In the genomic region with DNA sequence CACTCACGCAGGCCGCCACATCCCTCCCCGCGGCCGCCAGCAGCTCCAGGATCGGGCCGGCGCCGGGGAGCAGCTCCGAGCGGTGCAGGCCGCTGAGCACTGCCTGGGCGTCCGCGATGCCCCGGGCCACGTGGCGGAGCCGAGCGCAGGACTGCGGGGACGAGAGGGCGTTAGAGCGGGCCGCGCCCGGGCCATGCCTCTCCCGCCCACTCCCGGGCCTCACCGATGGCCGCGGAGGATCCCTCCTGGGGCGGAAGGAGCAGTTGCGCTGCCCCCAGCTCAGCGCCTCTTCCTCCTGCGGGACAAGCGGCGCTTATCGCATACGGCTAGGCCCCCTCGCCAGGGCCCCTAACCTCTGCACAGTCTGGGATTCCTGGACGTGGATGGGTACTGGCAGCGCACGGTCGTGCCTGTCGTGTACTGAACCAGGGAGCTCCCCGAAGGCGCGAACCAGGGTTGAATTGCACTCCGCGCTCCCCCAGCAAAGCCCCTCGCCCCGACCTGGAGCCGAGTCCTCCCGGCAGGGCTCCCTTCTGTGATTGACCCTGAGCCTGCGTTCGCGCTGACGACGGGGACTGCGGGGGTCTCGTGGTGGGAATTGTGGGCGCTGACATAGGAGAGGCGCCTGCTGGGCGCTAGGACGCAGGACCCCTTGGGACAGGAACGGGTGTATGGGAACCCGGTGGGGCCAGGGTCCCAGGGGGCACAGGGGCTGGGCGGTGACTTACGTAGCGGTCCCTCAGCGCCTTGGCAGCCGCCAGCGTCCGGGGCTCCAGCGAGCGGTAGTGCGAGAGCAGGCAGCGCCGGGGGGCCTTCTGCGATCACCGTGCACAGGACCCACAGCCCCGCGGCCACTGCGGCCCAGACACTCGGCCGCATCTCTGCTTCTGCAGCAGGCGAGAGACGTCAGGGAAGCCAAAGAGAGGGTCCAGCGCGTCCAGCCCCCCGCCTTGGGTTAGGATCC, we compare ENCODE assay signal across 1 cellular context.
TF ChIP-seq lines count a peak whose summit lies in the region.

No MANE protein-coding gene starts in this region.

TF ChIP-seq in HepG2, 621 proteins besides CTCF, POLR2A, EP300 and RAD21:
- TF ChIP-seq, protein P1, sequence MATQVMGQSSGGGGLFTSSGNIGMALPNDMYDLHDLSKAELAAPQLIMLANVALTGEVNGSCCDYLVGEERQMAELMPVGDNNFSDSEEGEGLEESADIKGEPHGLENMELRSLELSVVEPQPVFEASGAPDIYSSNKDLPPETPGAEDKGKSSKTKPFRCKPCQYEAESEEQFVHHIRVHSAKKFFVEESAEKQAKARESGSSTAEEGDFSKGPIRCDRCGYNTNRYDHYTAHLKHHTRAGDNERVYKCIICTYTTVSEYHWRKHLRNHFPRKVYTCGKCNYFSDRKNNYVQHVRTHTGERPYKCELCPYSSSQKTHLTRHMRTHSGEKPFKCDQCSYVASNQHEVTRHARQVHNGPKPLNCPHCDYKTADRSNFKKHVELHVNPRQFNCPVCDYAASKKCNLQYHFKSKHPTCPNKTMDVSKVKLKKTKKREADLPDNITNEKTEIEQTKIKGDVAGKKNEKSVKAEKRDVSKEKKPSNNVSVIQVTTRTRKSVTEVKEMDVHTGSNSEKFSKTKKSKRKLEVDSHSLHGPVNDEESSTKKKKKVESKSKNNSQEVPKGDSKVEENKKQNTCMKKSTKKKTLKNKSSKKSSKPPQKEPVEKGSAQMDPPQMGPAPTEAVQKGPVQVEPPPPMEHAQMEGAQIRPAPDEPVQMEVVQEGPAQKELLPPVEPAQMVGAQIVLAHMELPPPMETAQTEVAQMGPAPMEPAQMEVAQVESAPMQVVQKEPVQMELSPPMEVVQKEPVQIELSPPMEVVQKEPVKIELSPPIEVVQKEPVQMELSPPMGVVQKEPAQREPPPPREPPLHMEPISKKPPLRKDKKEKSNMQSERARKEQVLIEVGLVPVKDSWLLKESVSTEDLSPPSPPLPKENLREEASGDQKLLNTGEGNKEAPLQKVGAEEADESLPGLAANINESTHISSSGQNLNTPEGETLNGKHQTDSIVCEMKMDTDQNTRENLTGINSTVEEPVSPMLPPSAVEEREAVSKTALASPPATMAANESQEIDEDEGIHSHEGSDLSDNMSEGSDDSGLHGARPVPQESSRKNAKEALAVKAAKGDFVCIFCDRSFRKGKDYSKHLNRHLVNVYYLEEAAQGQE (IDR thresholded peaks at IDR 0.05; ENCODE audit: borderline replicate concordance in 1 of 2, low read depth in 1 of 2, low read length in 2 of 2), result no peak
- TF ChIP-seq, protein P2, sequence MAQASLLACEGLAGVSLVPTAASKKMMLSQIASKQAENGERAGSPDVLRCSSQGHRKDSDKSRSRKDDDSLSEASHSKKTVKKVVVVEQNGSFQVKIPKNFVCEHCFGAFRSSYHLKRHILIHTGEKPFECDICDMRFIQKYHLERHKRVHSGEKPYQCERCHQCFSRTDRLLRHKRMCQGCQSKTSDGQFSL (CRISPR knock-in tag; IDR thresholded peaks at IDR 0.05), result no peak
- TF ChIP-seq MAFF (IDR thresholded peaks at IDR 0.05; ENCODE audit: low read depth, low read length) (no peak), DMAP1 (CRISPR knock-in tag; IDR thresholded peaks at IDR 0.05) (no peak), CHCHD3 (CRISPR knock-in tag; IDR thresholded peaks at IDR 0.05) (no peak), PITX1 (CRISPR knock-in tag; IDR thresholded peaks at IDR 0.05) (no peak), NCOA5 (CRISPR knock-in tag; IDR thresholded peaks at IDR 0.05) (no peak), CCAR2 (optimal IDR thresholded peaks at IDR 0.05; ENCODE audit: low read depth, low read length) (no peak), ZNF746 (CRISPR knock-in tag; IDR thresholded peaks at IDR 0.05) (no peak), FOXM1 (CRISPR knock-in tag; IDR thresholded peaks at IDR 0.05) (no peak), ARHGAP35 (CRISPR knock-in tag; IDR thresholded peaks at IDR 0.05; ENCODE audit: borderline replicate concordance) (no peak)
- TF ChIP-seq, protein P3, sequence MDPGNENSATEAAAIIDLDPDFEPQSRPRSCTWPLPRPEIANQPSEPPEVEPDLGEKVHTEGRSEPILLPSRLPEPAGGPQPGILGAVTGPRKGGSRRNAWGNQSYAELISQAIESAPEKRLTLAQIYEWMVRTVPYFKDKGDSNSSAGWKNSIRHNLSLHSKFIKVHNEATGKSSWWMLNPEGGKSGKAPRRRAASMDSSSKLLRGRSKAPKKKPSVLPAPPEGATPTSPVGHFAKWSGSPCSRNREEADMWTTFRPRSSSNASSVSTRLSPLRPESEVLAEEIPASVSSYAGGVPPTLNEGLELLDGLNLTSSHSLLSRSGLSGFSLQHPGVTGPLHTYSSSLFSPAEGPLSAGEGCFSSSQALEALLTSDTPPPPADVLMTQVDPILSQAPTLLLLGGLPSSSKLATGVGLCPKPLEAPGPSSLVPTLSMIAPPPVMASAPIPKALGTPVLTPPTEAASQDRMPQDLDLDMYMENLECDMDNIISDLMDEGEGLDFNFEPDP (CRISPR knock-in tag; conservative IDR thresholded peaks at IDR 0.05), result no peak
- TF ChIP-seq, protein P4, sequence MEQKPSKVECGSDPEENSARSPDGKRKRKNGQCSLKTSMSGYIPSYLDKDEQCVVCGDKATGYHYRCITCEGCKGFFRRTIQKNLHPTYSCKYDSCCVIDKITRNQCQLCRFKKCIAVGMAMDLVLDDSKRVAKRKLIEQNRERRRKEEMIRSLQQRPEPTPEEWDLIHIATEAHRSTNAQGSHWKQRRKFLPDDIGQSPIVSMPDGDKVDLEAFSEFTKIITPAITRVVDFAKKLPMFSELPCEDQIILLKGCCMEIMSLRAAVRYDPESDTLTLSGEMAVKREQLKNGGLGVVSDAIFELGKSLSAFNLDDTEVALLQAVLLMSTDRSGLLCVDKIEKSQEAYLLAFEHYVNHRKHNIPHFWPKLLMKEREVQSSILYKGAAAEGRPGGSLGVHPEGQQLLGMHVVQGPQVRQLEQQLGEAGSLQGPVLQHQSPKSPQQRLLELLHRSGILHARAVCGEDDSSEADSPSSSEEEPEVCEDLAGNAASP (CRISPR knock-in tag; IDR thresholded peaks at IDR 0.05; ENCODE audit: borderline replicate concordance), result no peak
- TF ChIP-seq, protein P5, sequence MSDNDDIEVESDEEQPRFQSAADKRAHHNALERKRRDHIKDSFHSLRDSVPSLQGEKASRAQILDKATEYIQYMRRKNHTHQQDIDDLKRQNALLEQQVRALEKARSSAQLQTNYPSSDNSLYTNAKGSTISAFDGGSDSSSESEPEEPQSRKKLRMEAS (IDR thresholded peaks at IDR 0.05), result no peak
- TF ChIP-seq, protein P6, sequence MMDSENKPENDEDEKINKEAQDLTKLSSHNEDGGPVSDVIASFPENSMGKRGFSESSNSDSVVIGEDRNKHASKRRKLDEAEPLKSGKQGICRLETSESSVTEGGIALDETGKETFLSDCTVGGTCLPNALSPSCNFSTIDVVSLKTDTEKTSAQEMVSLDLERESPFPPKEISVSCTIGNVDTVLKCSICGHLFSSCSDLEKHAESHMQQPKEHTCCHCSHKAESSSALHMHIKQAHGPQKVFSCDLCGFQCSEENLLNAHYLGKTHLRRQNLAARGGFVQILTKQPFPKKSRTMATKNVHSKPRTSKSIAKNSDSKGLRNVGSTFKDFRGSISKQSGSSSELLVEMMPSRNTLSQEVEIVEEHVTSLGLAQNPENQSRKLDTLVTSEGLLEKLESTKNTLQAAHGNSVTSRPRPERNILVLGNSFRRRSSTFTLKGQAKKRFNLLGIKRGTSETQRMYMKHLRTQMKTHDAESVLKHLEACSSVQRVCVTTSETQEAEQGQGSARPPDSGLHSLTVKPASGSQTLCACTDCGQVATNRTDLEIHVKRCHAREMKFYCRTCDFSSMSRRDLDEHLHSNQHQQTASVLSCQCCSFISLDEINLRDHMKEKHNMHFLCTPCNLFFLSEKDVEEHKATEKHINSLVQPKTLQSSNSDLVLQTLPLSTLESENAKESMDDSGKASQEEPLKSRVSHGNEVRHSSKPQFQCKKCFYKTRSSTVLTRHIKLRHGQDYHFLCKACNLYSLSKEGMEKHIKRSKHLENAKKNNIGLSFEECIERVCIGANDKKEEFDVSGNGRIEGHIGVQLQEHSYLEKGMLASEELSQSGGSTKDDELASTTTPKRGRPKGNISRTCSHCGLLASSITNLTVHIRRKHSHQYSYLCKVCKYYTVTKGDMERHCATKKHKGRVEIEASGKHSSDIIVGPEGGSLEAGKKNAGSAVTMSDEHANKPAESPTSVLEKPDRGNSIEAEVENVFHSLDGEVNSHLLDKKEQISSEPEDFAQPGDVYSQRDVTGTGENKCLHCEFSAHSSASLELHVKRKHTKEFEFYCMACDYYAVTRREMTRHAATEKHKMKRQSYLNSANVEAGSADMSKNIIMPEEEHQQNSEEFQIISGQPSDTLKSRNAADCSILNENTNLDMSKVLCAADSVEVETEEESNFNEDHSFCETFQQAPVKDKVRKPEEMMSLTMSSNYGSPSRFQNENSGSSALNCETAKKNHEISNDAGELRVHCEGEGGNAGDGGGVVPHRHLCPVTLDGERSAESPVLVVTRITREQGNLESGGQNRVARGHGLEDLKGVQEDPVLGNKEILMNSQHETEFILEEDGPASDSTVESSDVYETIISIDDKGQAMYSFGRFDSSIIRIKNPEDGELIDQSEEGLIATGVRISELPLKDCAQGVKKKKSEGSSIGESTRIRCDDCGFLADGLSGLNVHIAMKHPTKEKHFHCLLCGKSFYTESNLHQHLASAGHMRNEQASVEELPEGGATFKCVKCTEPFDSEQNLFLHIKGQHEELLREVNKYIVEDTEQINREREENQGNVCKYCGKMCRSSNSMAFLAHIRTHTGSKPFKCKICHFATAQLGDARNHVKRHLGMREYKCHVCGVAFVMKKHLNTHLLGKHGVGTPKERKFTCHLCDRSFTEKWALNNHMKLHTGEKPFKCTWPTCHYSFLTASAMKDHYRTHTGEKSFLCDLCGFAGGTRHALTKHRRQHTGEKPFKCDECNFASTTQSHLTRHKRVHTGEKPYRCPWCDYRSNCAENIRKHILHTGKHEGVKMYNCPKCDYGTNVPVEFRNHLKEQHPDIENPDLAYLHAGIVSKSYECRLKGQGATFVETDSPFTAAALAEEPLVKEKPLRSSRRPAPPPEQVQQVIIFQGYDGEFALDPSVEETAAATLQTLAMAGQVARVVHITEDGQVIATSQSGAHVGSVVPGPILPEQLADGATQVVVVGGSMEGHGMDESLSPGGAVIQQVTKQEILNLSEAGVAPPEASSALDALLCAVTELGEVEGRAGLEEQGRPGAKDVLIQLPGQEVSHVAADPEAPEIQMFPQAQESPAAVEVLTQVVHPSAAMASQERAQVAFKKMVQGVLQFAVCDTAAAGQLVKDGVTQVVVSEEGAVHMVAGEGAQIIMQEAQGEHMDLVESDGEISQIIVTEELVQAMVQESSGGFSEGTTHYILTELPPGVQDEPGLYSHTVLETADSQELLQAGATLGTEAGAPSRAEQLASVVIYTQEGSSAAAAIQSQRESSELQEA (CRISPR knock-in tag; IDR thresholded peaks at IDR 0.05; ENCODE audit: not compliant biosample characterization), result no peak
- TF ChIP-seq, protein P7, sequence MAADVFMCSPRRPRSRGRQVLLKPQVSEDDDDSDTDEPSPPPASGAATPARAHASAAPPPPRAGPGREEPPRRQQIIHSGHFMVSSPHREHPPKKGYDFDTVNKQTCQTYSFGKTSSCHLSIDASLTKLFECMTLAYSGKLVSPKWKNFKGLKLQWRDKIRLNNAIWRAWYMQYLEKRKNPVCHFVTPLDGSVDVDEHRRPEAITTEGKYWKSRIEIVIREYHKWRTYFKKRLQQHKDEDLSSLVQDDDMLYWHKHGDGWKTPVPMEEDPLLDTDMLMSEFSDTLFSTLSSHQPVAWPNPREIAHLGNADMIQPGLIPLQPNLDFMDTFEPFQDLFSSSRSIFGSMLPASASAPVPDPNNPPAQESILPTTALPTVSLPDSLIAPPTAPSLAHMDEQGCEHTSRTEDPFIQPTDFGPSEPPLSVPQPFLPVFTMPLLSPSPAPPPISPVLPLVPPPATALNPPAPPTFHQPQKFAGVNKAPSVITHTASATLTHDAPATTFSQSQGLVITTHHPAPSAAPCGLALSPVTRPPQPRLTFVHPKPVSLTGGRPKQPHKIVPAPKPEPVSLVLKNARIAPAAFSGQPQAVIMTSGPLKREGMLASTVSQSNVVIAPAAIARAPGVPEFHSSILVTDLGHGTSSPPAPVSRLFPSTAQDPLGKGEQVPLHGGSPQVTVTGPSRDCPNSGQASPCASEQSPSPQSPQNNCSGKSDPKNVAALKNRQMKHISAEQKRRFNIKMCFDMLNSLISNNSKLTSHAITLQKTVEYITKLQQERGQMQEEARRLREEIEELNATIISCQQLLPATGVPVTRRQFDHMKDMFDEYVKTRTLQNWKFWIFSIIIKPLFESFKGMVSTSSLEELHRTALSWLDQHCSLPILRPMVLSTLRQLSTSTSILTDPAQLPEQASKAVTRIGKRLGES (CRISPR knock-in tag; IDR thresholded peaks at IDR 0.05; ENCODE audit: borderline replicate concordance), result no peak
- TF ChIP-seq, protein P8, sequence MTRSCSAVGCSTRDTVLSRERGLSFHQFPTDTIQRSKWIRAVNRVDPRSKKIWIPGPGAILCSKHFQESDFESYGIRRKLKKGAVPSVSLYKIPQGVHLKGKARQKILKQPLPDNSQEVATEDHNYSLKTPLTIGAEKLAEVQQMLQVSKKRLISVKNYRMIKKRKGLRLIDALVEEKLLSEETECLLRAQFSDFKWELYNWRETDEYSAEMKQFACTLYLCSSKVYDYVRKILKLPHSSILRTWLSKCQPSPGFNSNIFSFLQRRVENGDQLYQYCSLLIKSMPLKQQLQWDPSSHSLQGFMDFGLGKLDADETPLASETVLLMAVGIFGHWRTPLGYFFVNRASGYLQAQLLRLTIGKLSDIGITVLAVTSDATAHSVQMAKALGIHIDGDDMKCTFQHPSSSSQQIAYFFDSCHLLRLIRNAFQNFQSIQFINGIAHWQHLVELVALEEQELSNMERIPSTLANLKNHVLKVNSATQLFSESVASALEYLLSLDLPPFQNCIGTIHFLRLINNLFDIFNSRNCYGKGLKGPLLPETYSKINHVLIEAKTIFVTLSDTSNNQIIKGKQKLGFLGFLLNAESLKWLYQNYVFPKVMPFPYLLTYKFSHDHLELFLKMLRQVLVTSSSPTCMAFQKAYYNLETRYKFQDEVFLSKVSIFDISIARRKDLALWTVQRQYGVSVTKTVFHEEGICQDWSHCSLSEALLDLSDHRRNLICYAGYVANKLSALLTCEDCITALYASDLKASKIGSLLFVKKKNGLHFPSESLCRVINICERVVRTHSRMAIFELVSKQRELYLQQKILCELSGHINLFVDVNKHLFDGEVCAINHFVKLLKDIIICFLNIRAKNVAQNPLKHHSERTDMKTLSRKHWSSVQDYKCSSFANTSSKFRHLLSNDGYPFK (CRISPR knock-in tag; IDR thresholded peaks at IDR 0.05; ENCODE audit: borderline replicate concordance), result no peak
TF ChIP-seq in HepG2: peak in this region for 0.
